In the genomic region with DNA sequence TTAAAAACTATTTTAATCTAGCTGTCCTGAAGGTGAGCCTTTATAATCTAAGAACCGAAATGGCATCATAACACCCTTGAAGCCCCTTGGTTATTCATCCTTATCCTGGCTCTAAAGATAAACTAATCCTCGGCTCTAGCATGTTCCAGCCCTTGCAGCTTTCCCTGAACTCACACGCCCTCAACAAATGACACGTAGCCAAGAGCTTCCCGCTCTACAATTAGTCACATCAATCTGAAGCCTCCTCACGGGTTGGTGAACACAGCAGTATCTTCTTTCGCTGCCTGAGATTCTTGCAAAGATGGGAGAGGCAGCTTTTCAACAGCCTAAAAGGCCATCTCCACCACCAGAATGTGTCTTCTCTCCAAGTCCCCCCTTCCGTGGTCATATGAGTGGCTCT, we compare ENCODE assay signal across 15 cellular contexts.
"Had no signal": no experiment of that assay in that cellular context is flagged by ENCODE, and none has a peak within 500 bp of the region (broad histone marks: within the 10 kb centered on the region; RNA-seq: fewer than 3 reads in every experiment).

No MANE protein-coding gene starts in this region.

- DNase-seq: activated CD4-positive, alpha-beta T cell treated with anti-CD3 and anti-CD28 coated beads for 1 hour; activated CD4-positive, alpha-beta T cell treated with anti-CD3 and anti-CD28 coated beads, Interleukin-2, amount 50 U/mL, for 4 hours; activated naive CD4-positive, alpha-beta T cell treated with Interleukin-2 at 50 U/mL for 16 hours; activated T-cell treated with anti-CD3 and anti-CD28 coated beads for 4 hours; dermis blood vessel endothelial cell; left ventricle myocardium inferior; mucosa of descending colon; naive thymus-derived CD4-positive, alpha-beta T cell; stimulated activated CD4-positive, alpha-beta T cell treated with anti-CD3 and anti-CD28 coated beads, Interleukin-4, amount 100 ng/mL, for 4 hours; stimulated activated CD8-positive, alpha-beta memory T cell treated with anti-CD3 and anti-CD28 coated beads, Interleukin-4, amount 100 ng/mL, for 48 hours; stimulated activated naive CD4-positive, alpha-beta T cell treated with Interleukin-2 at 50 U/mL for 16 hours; substantia nigra; T-cell; T1000; transverse colon had no signal
